1 cellular context compared by ENCODE assay signal in the genomic region with DNA sequence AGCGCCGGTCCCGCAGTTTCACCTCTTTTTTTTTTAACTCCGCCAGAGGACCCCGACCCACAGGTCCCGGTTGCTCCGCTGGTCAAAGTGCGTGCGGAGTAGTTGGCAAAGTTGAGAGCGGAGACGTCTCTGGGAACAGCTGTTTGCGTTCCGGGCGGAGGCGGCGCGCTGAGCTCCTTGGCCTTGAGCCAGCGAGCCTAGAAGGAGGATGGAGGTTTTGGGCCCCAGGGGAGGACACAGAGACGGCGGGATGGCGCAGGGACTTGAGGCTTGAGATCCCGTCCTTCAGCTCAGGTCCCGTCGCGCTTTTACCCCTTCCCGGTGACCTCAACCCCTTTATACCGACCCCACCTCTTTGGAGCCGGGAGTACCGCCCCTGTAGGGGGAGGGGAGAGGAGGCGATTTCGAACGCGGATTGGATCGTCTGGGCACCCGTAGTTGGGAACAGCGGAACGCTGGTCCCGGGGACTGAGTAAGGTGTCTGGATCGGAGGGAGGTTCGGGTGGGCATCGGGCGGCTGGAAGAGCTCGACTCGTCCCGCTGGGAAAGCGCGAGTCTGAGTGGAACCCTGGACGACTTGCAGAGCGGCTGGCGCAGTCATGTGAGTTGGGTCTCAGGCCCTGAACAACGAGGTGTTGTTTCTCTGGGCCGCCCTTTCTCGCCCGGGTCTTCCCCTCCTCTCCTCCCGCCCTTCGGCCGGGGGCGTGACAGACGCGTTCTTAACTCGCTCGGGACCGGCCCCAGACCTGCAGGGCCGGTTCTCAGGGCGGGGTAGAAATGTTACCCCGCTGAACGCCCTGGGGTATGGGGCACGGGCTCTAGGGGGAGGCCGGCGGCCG.
TF ChIP-seq lines count a peak whose summit lies in the region.

A gene with protein sequence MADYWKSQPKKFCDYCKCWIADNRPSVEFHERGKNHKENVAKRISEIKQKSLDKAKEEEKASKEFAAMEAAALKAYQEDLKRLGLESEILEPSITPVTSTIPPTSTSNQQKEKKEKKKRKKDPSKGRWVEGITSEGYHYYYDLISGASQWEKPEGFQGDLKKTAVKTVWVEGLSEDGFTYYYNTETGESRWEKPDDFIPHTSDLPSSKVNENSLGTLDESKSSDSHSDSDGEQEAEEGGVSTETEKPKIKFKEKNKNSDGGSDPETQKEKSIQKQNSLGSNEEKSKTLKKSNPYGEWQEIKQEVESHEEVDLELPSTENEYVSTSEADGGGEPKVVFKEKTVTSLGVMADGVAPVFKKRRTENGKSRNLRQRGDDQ (plus strand): TSS at position 435 of the 839 bp plus-strand sequence. CDS start 165 bp downstream, at position 600.

TF ChIP-seq in HepG2, 621 proteins besides CTCF, POLR2A, EP300 and RAD21 (continued from another document and continues in another):
- TF ChIP-seq, protein P1, sequence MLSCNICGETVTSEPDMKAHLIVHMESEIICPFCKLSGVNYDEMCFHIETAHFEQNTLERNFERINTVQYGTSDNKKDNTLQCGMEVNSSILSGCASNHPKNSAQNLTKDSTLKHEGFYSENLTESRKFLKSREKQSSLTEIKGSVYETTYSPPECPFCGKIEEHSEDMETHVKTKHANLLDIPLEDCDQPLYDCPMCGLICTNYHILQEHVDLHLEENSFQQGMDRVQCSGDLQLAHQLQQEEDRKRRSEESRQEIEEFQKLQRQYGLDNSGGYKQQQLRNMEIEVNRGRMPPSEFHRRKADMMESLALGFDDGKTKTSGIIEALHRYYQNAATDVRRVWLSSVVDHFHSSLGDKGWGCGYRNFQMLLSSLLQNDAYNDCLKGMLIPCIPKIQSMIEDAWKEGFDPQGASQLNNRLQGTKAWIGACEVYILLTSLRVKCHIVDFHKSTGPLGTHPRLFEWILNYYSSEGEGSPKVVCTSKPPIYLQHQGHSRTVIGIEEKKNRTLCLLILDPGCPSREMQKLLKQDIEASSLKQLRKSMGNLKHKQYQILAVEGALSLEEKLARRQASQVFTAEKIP (CRISPR knock-in tag; IDR thresholded peaks at IDR 0.05; ENCODE audit: borderline replicate concordance): no peak
- TF ChIP-seq ZNF331 (CRISPR knock-in tag; IDR thresholded peaks at IDR 0.05): peak; percentile 51
- TF ChIP-seq, protein P2, sequence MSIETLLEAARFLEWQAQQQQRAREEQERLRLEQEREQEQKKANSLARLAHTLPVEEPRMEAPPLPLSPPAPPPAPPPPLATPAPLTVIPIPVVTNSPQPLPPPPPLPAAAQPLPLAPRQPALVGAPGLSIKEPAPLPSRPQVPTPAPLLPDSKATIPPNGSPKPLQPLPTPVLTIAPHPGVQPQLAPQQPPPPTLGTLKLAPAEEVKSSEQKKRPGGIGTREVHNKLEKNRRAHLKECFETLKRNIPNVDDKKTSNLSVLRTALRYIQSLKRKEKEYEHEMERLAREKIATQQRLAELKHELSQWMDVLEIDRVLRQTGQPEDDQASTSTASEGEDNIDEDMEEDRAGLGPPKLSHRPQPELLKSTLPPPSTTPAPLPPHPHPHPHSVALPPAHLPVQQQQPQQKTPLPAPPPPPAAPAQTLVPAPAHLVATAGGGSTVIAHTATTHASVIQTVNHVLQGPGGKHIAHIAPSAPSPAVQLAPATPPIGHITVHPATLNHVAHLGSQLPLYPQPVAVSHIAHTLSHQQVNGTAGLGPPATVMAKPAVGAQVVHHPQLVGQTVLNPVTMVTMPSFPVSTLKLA (IDR thresholded peaks at IDR 0.05): peak; percentile 5; the same call in 1 of the 2 replicates
- no peak for TF ChIP-seq JDP2 (CRISPR knock-in tag; IDR thresholded peaks at IDR 0.05; ENCODE audit: borderline replicate concordance)
- no peak for TF ChIP-seq PCBP2 (optimal IDR thresholded peaks at IDR 0.05; ENCODE audit: low read depth, low read length, poor library complexity, severe bottlenecking)
- no peak for TF ChIP-seq U2AF1 (optimal IDR thresholded peaks at IDR 0.05; ENCODE audit: low read depth, low read length)
- peak; percentile 41; the same call in 1 of the 2 replicates for TF ChIP-seq CREM (IDR thresholded peaks at IDR 0.05)
- no peak for TF ChIP-seq CREM (CRISPR knock-in tag; IDR thresholded peaks at IDR 0.05)
- TF ChIP-seq, protein P3, sequence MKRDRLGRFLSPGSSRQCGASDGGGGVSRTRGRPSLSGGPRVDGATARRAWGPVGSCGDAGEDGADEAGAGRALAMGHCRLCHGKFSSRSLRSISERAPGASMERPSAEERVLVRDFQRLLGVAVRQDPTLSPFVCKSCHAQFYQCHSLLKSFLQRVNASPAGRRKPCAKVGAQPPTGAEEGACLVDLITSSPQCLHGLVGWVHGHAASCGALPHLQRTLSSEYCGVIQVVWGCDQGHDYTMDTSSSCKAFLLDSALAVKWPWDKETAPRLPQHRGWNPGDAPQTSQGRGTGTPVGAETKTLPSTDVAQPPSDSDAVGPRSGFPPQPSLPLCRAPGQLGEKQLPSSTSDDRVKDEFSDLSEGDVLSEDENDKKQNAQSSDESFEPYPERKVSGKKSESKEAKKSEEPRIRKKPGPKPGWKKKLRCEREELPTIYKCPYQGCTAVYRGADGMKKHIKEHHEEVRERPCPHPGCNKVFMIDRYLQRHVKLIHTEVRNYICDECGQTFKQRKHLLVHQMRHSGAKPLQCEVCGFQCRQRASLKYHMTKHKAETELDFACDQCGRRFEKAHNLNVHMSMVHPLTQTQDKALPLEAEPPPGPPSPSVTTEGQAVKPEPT (CRISPR knock-in tag; IDR thresholded peaks at IDR 0.05; ENCODE audit: low read depth): peak; percentile 84; the same call in 1 of the 2 replicates
- peak; percentile 57; the same call in 1 of the 2 replicates for TF ChIP-seq KAT7 (CRISPR knock-in tag; IDR thresholded peaks at IDR 0.05; ENCODE audit: borderline replicate concordance)
- TF ChIP-seq MTF2 (CRISPR knock-in tag; IDR thresholded peaks at IDR 0.05; ENCODE audit: borderline replicate concordance): no peak; the same call in 1 of the 2 replicates
- peak; percentile 90 for TF ChIP-seq ASH2L (IDR thresholded peaks at IDR 0.05; ENCODE audit: insufficient read length, low read depth, low read length)
- TF ChIP-seq, protein P4, sequence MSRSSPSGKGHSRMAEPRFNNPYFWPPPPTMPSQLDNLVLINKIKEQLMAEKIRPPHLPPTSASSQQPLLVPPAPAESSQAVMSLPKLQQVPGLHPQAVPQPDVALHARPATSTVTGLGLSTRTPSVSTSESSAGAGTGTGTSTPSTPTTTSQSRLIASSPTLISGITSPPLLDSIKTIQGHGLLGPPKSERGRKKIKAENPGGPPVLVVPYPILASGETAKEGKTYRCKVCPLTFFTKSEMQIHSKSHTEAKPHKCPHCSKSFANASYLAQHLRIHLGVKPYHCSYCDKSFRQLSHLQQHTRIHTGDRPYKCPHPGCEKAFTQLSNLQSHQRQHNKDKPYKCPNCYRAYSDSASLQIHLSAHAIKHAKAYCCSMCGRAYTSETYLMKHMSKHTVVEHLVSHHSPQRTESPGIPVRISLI (CRISPR knock-in tag; IDR thresholded peaks at IDR 0.05; ENCODE audit: borderline replicate concordance): no peak
- TF ChIP-seq, protein P5, sequence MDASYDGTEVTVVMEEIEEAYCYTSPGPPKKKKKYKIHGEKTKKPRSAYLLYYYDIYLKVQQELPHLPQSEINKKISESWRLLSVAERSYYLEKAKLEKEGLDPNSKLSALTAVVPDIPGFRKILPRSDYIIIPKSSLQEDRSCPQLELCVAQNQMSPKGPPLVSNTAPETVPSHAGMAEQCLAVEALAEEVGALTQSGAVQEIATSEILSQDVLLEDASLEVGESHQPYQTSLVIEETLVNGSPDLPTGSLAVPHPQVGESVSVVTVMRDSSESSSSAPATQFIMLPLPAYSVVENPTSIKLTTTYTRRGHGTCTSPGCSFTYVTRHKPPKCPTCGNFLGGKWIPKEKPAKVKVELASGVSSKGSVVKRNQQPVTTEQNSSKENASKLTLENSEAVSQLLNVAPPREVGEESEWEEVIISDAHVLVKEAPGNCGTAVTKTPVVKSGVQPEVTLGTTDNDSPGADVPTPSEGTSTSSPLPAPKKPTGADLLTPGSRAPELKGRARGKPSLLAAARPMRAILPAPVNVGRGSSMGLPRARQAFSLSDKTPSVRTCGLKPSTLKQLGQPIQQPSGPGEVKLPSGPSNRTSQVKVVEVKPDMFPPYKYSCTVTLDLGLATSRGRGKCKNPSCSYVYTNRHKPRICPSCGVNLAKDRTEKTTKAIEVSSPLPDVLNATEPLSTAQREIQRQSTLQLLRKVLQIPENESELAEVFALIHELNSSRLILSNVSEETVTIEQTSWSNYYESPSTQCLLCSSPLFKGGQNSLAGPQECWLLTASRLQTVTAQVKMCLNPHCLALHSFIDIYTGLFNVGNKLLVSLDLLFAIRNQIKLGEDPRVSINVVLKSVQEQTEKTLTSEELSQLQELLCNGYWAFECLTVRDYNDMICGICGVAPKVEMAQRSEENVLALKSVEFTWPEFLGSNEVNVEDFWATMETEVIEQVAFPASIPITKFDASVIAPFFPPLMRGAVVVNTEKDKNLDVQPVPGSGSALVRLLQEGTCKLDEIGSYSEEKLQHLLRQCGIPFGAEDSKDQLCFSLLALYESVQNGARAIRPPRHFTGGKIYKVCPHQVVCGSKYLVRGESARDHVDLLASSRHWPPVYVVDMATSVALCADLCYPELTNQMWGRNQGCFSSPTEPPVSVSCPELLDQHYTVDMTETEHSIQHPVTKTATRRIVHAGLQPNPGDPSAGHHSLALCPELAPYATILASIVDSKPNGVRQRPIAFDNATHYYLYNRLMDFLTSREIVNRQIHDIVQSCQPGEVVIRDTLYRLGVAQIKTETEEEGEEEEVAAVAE (CRISPR knock-in tag; IDR thresholded peaks at IDR 0.05; ENCODE audit: borderline replicate concordance): peak; percentile 64; the same call in 1 of the 2 replicates
- TF ChIP-seq, protein P6, sequence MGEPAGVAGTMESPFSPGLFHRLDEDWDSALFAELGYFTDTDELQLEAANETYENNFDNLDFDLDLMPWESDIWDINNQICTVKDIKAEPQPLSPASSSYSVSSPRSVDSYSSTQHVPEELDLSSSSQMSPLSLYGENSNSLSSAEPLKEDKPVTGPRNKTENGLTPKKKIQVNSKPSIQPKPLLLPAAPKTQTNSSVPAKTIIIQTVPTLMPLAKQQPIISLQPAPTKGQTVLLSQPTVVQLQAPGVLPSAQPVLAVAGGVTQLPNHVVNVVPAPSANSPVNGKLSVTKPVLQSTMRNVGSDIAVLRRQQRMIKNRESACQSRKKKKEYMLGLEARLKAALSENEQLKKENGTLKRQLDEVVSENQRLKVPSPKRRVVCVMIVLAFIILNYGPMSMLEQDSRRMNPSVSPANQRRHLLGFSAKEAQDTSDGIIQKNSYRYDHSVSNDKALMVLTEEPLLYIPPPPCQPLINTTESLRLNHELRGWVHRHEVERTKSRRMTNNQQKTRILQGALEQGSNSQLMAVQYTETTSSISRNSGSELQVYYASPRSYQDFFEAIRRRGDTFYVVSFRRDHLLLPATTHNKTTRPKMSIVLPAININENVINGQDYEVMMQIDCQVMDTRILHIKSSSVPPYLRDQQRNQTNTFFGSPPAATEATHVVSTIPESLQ (CRISPR knock-in tag; conservative IDR thresholded peaks at IDR 0.05): no peak
- 0 out of 2 replicates have a peak, but pooled peaks have one; percentile 11 for TF ChIP-seq ZNF713 (CRISPR knock-in tag; IDR thresholded peaks at IDR 0.05)
- TF ChIP-seq ZNF816 (CRISPR knock-in tag; IDR thresholded peaks at IDR 0.05; ENCODE audit: borderline replicate concordance): peak; percentile 68
- TF ChIP-seq SMYD3 (CRISPR knock-in tag; IDR thresholded peaks at IDR 0.05): no peak
- 0 out of 2 replicates have a peak, but pooled peaks have one; percentile 14 for TF ChIP-seq ZNF724P (CRISPR knock-in tag; IDR thresholded peaks at IDR 0.05; ENCODE audit: borderline replicate concordance)
- peak; percentile 75 for TF ChIP-seq SMAD3 (CRISPR knock-in tag; IDR thresholded peaks at IDR 0.05)
- no peak for TF ChIP-seq MEIS1 (CRISPR knock-in tag; IDR thresholded peaks at IDR 0.05; ENCODE audit: borderline replicate concordance)
- no peak for TF ChIP-seq U2AF2 (IDR thresholded peaks at IDR 0.05; ENCODE audit: low read depth, low read length)
- TF ChIP-seq GATAD2A (CRISPR knock-in tag; IDR thresholded peaks at IDR 0.05): peak; percentile 7; the same call in 1 of the 2 replicates
- TF ChIP-seq POGZ (CRISPR knock-in tag; IDR thresholded peaks at IDR 0.05): peak; percentile 75
- peak; percentile 18; the same call in 1 of the 2 replicates for TF ChIP-seq ZNF430 (CRISPR knock-in tag; IDR thresholded peaks at IDR 0.05)
- TF ChIP-seq SOX5 (CRISPR knock-in tag; IDR thresholded peaks at IDR 0.05; ENCODE audit: borderline replicate concordance): peak; percentile 15; the same call in 1 of the 2 replicates
- TF ChIP-seq ZNF552 (CRISPR knock-in tag; IDR thresholded peaks at IDR 0.05; ENCODE audit: borderline replicate concordance): 0 out of 2 replicates have a peak, but pooled peaks have one; percentile 18
- TF ChIP-seq RORA (CRISPR knock-in tag; IDR thresholded peaks at IDR 0.05): no peak
- TF ChIP-seq ZNF703 (CRISPR knock-in tag; IDR thresholded peaks at IDR 0.05; ENCODE audit: borderline replicate concordance): no peak; the same call in 1 of the 2 replicates
- TF ChIP-seq ZNF460 (CRISPR knock-in tag; IDR thresholded peaks at IDR 0.05; ENCODE audit: borderline replicate concordance): no peak
- TF ChIP-seq KLF11 (CRISPR knock-in tag; IDR thresholded peaks at IDR 0.05): no peak; the same call in 1 of the 2 replicates
- peak; percentile 62 for TF ChIP-seq ELF1 (CRISPR knock-in tag; IDR thresholded peaks at IDR 0.05)
- TF ChIP-seq ZNF619 (CRISPR knock-in tag; IDR thresholded peaks at IDR 0.05): peak; percentile 36
- TF ChIP-seq RBFOX2 (IDR thresholded peaks at IDR 0.05; ENCODE audit: low read depth, low read length): peak; percentile 65
- TF ChIP-seq RXRB (CRISPR knock-in tag; IDR thresholded peaks at IDR 0.05; ENCODE audit: borderline replicate concordance): peak; percentile 20; the same call in 1 of the 2 replicates
- TF ChIP-seq ZFP41 (CRISPR knock-in tag; IDR thresholded peaks at IDR 0.05; ENCODE audit: borderline replicate concordance): no peak; the same call in 1 of the 2 replicates
- TF ChIP-seq, protein P7, sequence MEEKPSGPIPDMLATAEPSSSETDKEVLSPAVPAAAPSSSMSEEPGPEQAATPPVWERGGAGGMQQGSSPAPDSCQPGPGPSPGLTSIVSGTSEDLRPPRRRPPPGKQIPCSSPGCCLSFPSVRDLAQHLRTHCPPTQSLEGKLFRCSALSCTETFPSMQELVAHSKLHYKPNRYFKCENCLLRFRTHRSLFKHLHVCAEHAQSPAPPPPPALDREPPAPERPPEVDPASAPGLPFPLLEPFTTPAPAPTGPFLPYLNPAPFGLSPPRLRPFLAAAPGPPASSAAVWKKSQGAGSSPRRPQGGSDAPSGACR (CRISPR knock-in tag; IDR thresholded peaks at IDR 0.05): peak; percentile 97
- no peak for TF ChIP-seq ZNF432 (CRISPR knock-in tag; IDR thresholded peaks at IDR 0.05; ENCODE audit: borderline replicate concordance)
- peak; percentile 48; the same call in 1 of the 2 replicates for TF ChIP-seq MEIS2 (CRISPR knock-in tag; IDR thresholded peaks at IDR 0.05)
- TF ChIP-seq JARID2 (CRISPR knock-in tag; IDR thresholded peaks at IDR 0.05; ENCODE audit: insufficient replicate concordance): peak; percentile 78
- no peak for TF ChIP-seq SSRP1 (CRISPR knock-in tag; IDR thresholded peaks at IDR 0.05)
- TF ChIP-seq RBM22 (optimal IDR thresholded peaks at IDR 0.05; ENCODE audit: low read length): no peak
- TF ChIP-seq, protein P8, sequence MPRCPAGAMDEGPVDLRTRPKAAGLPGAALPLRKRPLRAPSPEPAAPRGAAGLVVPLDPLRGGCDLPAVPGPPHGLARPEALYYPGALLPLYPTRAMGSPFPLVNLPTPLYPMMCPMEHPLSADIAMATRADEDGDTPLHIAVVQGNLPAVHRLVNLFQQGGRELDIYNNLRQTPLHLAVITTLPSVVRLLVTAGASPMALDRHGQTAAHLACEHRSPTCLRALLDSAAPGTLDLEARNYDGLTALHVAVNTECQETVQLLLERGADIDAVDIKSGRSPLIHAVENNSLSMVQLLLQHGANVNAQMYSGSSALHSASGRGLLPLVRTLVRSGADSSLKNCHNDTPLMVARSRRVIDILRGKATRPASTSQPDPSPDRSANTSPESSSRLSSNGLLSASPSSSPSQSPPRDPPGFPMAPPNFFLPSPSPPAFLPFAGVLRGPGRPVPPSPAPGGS (CRISPR knock-in tag; IDR thresholded peaks at IDR 0.05): no peak; the same call in 1 of the 2 replicates
- TF ChIP-seq TCF7L2 (IDR thresholded peaks at IDR 0.05; ENCODE audit: low read depth, low read length): no peak
